23 cellular contexts compared by ENCODE assay signal in the genomic region with DNA sequence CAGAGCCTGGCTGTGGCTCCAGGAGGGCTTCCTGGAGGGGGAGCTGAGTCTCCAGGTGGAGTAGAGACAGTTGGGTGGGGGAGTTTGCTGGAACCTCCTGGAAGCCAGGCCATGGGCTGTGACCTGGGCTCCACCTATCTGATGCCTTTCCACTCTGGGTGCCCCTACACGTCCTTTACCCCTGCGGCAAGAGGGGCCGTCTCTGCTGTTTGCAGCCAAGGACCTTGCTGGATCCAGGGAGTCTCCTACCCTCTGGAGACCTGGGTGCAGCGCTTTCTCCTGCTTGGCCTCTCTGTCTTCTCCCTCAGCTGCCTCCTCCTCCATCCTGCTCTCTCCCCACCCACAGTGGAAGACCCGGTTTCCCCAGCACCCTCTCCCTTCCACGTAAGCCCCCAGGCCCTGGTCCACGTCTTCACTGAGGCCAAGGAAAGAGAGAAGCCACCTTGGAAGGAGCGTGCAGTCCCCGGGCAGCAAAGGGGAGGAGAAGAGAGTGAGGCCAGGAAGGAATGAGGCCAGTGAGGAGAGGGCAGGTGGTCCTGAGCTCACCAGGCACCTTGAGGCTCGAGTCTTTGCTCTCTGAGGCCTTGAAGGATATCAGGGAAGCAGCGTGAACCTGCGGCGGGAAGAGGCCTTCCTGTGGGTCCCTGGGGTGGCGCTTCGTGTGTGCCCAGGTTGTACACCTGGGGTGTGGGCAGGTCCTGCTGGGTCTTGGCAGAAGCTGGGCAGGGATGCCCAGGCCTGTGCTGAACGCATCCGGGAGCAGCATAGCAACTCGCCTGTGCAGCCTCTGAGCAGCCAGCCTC.
DNase-seq lines count a peak whose midpoint lies in the region; ATAC-seq and TF ChIP-seq lines count a peak whose summit lies in the region.
"Had no signal": no experiment of that assay in that cellular context is flagged by ENCODE, and none has a peak within 500 bp of the region (broad histone marks: within the 10 kb centered on the region; RNA-seq: fewer than 3 reads in every experiment).

No MANE protein-coding gene starts in this region.

- CTCF ChIA-PET in naive thymus-derived CD4-positive, alpha-beta T cell (lab: Charles Lee): no interaction called here

- peak; percentile 23 for DNase-seq in H9
- DNase-seq in chondrocyte (ENCODE audit: low spot score): peak; percentile 86
- peak in 1 of 9 donors; percentile 8 for DNase-seq in naive thymus-derived CD4-positive, alpha-beta T cell
- peak; percentile 53 for DNase-seq in type B pancreatic cell (ENCODE audit: extremely low spot score, unreplicated experiment)
- no peak for DNase-seq in T-helper 2 cell treated with Interferon-gamma antibody and Interleukin-4, amounts not matched to agents 5 μg/mL and 100 μg/mL, for 36 hours (ENCODE audit: low spot score)
- DNase-seq in tibial nerve (ENCODE audit: low spot score in 2 of 2): no peak
- DNase-seq: activated CD8-positive, alpha-beta T cell treated with anti-CD3 and anti-CD28 coated beads, Interleukin-2, amount 10 ng/mL, durations not matched to agents 7 days and 5 days; activated naive CD4-positive, alpha-beta T cell; Kasumi-1; left ventricle myocardium superior; MV-4-11; stimulated activated CD4-positive, alpha-beta T cell treated with anti-CD3 and anti-CD28 coated beads, Interleukin-15, amount 100 ng/mL, for 24 hours; stimulated activated naive CD4-positive, alpha-beta T cell; T-helper 17 cell had no signal

- H3K4me2 ChIP-seq in H9 (ENCODE audit: insufficient read depth, insufficient read length, low read length): no peak overlapping the region

- peaks cover 0 to 3% of the 10 kb centered on the region in 2 experiments; a peak in 2 of 5 replicates for H3K9me3 Mint-ChIP-seq in H9
- H3K9me3 Mint-ChIP-seq in chondrocyte (ENCODE audit: low read depth): no peaks in the 10 kb centered on the region
- peaks cover 0 to 1% (median 0%) of the 10 kb centered on the region in 11 donors for H3K9me3 Mint-ChIP-seq in naive thymus-derived CD4-positive, alpha-beta T cell
- H3K9me3 Mint-ChIP-seq in type B pancreatic cell: no peaks in the 10 kb centered on the region
- H3K9me3 Mint-ChIP-seq in T-helper 2 cell treated with Interferon-gamma antibody and Interleukin-4, amounts not matched to agents 5 μg/mL and 100 μg/mL, for 36 hours: no peaks in the 10 kb centered on the region
- H3K9me3 Mint-ChIP-seq: activated T-cell treated with anti-CD3 and anti-CD28 coated beads, Interleukin-2, amount 50 U/mL, for 24 hours; nephron had no signal

- no peak overlapping the region for H3K4me3 ChIP-seq in naive thymus-derived CD4-positive, alpha-beta T cell (ENCODE audit: low read length)
- no peak overlapping the region for H3K4me3 ChIP-seq in tibial nerve
- H3K4me3 ChIP-seq: adrenal gland, body of pancreas, SK-N-MC, thoracic aorta had no signal

- H3K18ac ChIP-seq in H9 (ENCODE audit: insufficient read length, low read depth, low read length): no peak overlapping the region

- POLR2A ChIA-PET in naive thymus-derived CD4-positive, alpha-beta T cell (lab: Charles Lee): no interaction called here

- TF ChIP-seq CTCF in H9 (conservative IDR thresholded peaks at IDR 0.05) (no peak), chondrocyte (IDR thresholded peaks at IDR 0.05) (no peak), type B pancreatic cell (conservative IDR thresholded peaks at IDR 0.05) (no peak), tibial nerve (IDR thresholded peaks at IDR 0.05) (no peak)

- no peaks in the 10 kb centered on the region for H4K20me1 ChIP-seq in H9 (ENCODE audit: control insufficient read depth, insufficient read depth, insufficient read length)

- H4K5ac ChIP-seq in H9 (ENCODE audit: insufficient read length, low read depth, low read length): no peak overlapping the region

- no peak for TF ChIP-seq POLR2A in tibial nerve (IDR thresholded peaks at IDR 0.05)

- intact Hi-C loops in naive thymus-derived CD4-positive, alpha-beta T cell (cut with micrococcal nuclease): no loop called here

- no peaks in the 10 kb centered on the region for H3K36me3 ChIP-seq in naive thymus-derived CD4-positive, alpha-beta T cell (ENCODE audit: control insufficient read depth in 2 of 3, insufficient read depth in 3 of 3, low read length in 3 of 3)
- no peaks in the 10 kb centered on the region for H3K36me3 ChIP-seq in tibial nerve
- H3K36me3 ChIP-seq: adrenal gland, thoracic aorta had no signal

- no peak overlapping the region for H2BK120ac ChIP-seq in H9 (ENCODE audit: low read depth, low read length, poor library complexity, severe bottlenecking)

- no peaks in the 10 kb centered on the region for H3K79me1 ChIP-seq in H9 (ENCODE audit: insufficient read depth, low read depth, low read length, poor library complexity, severe bottlenecking)

- H3K4me1 ChIP-seq in H9 (ENCODE audit: insufficient read depth, low read length) (no peaks in the 10 kb centered on the region), tibial nerve (no peaks in the 10 kb centered on the region)
- H3K4me1 ChIP-seq in naive thymus-derived CD4-positive, alpha-beta T cell (ENCODE audit: control insufficient read depth in 2 of 2, insufficient read depth in 2 of 2, low read length in 2 of 2): no peaks in the 10 kb centered on the region
- H3K4me1 ChIP-seq: adrenal gland, body of pancreas had no signal

- no peak overlapping the region for H2BK15ac ChIP-seq in H9 (ENCODE audit: low read depth, low read length)

- H3K27me3 Mint-ChIP-seq in H9 (ENCODE audit: low read depth): peaks cover 9% of the 10 kb centered on the region
- H3K27me3 Mint-ChIP-seq in chondrocyte (ENCODE audit: low read depth): peaks cover 5% of the 10 kb centered on the region
- peaks cover 0 to 8% (median 0%) of the 10 kb centered on the region in 5 donors for H3K27me3 Mint-ChIP-seq in naive thymus-derived CD4-positive, alpha-beta T cell
- H3K27me3 Mint-ChIP-seq in type B pancreatic cell: no peaks in the 10 kb centered on the region
- no peaks in the 10 kb centered on the region for H3K27me3 Mint-ChIP-seq in T-helper 2 cell treated with Interferon-gamma antibody and Interleukin-4, amounts not matched to agents 5 μg/mL and 100 μg/mL, for 36 hours (ENCODE audit: low read depth)
- H3K27me3 Mint-ChIP-seq: activated T-cell treated with anti-CD3 and anti-CD28 coated beads, Interleukin-2, amount 50 U/mL, for 24 hours had no signal

- H3K14ac ChIP-seq in H9 (ENCODE audit: insufficient read depth, low read length): no peak overlapping the region; the same call in 1 of the 2 replicates

- no peak overlapping the region for H2AK5ac ChIP-seq in H9 (ENCODE audit: insufficient read length, low read length)

- H2BK20ac ChIP-seq in H9 (ENCODE audit: low read depth, low read length, poor library complexity, severe bottlenecking): no peak overlapping the region

- no peak overlapping the region for H3K9ac ChIP-seq in H9 (ENCODE audit: extremely low read depth, insufficient read length, low read length)

- no peaks in the 10 kb centered on the region for H3K9me3 ChIP-seq in H9 (ENCODE audit: control insufficient read depth, low read depth, low read length)
- H3K9me3 ChIP-seq in naive thymus-derived CD4-positive, alpha-beta T cell (ENCODE audit: control insufficient read depth in 2 of 3, low read length in 3 of 3): peaks cover 0 to 4% (median 0%) of the 10 kb centered on the region in 3 experiments
- H3K9me3 ChIP-seq in tibial nerve: peaks cover 0 to 4% (median 0%) of the 10 kb centered on the region in 4 donors
- H3K9me3 ChIP-seq: adrenal gland, body of pancreas, thoracic aorta had no signal

- H3K27me3 ChIP-seq in H9 (ENCODE audit: insufficient read depth, low read length) (no peaks in the 10 kb centered on the region), tibial nerve (no peaks in the 10 kb centered on the region)
- H3K27me3 ChIP-seq in naive thymus-derived CD4-positive, alpha-beta T cell (ENCODE audit: control insufficient read depth in 2 of 2, insufficient read depth in 2 of 2, low read length in 2 of 2): no peaks in the 10 kb centered on the region
- H3K27me3 ChIP-seq: adrenal gland, body of pancreas had no signal

- H3K36me3 Mint-ChIP-seq in H9 (ENCODE audit: insufficient read depth in 1 of 3, low read depth in 3 of 3): no peaks in the 10 kb centered on the region; a peak in 1 of 7 replicates
- no peaks in the 10 kb centered on the region for H3K36me3 Mint-ChIP-seq in chondrocyte (ENCODE audit: low read depth)
- H3K36me3 Mint-ChIP-seq in naive thymus-derived CD4-positive, alpha-beta T cell: no peaks in the 10 kb centered on the region
- H3K36me3 Mint-ChIP-seq in type B pancreatic cell: no peaks in the 10 kb centered on the region
- no peaks in the 10 kb centered on the region for H3K36me3 Mint-ChIP-seq in T-helper 2 cell treated with Interferon-gamma antibody and Interleukin-4, amounts not matched to agents 5 μg/mL and 100 μg/mL, for 36 hours (ENCODE audit: low read depth)
- H3K36me3 Mint-ChIP-seq: CD14-positive monocyte had no signal

- H3K27ac Mint-ChIP-seq in H9 (no peak overlapping the region; a peak in 1 of 7 replicates), chondrocyte (ENCODE audit: unreplicated experiment) (no peak overlapping the region), type B pancreatic cell (no peak overlapping the region)
- no peak overlapping the region for H3K27ac Mint-ChIP-seq in naive thymus-derived CD4-positive, alpha-beta T cell
- H3K27ac Mint-ChIP-seq in T-helper 2 cell treated with Interferon-gamma antibody and Interleukin-4, amounts not matched to agents 5 μg/mL and 100 μg/mL, for 36 hours: no peak overlapping the region
- H3K27ac Mint-ChIP-seq: activated CD8-positive, alpha-beta T cell treated with anti-CD3 and anti-CD28 coated beads, Interleukin-2, amount 10 ng/mL, durations not matched to agents 7 days and 5 days; activated T-cell treated with anti-CD3 and anti-CD28 coated beads, Interleukin-2, amount 50 U/mL, for 24 hours; T-helper 17 cell had no signal

- H3K4me3 Mint-ChIP-seq in H9 (no peak overlapping the region), chondrocyte (ENCODE audit: unreplicated experiment) (no peak overlapping the region), type B pancreatic cell (no peak overlapping the region)
- no peak overlapping the region for H3K4me3 Mint-ChIP-seq in naive thymus-derived CD4-positive, alpha-beta T cell
- no peak overlapping the region for H3K4me3 Mint-ChIP-seq in T-helper 2 cell treated with Interferon-gamma antibody and Interleukin-4, amounts not matched to agents 5 μg/mL and 100 μg/mL, for 36 hours
- H3K4me3 Mint-ChIP-seq: activated CD8-positive, alpha-beta T cell treated with anti-CD3 and anti-CD28 coated beads, Interleukin-2, amount 10 ng/mL, durations not matched to agents 7 days and 5 days; activated T-cell treated with anti-CD3 and anti-CD28 coated beads, Interleukin-2, amount 50 U/mL, for 24 hours; CD14-positive monocyte; nephron; T-helper 17 cell had no signal

- no peak overlapping the region for H2BK5ac ChIP-seq in H9 (ENCODE audit: insufficient read length, low read length)

- peaks cover 19% of the 10 kb centered on the region in 2 experiments for H3K4me1 Mint-ChIP-seq in H9
- no peaks in the 10 kb centered on the region for H3K4me1 Mint-ChIP-seq in chondrocyte (ENCODE audit: low read depth)
- H3K4me1 Mint-ChIP-seq in naive thymus-derived CD4-positive, alpha-beta T cell: no peaks in the 10 kb centered on the region
- H3K4me1 Mint-ChIP-seq in type B pancreatic cell (ENCODE audit: unreplicated experiment): peaks cover 9% of the 10 kb centered on the region
- no peaks in the 10 kb centered on the region for H3K4me1 Mint-ChIP-seq in T-helper 2 cell treated with Interferon-gamma antibody and Interleukin-4, amounts not matched to agents 5 μg/mL and 100 μg/mL, for 36 hours (ENCODE audit: low read depth)
- H3K4me1 Mint-ChIP-seq: CD14-positive monocyte, T-helper 17 cell had no signal

- no peak overlapping the region for H3K56ac ChIP-seq in H9 (ENCODE audit: insufficient read length, low read depth, low read length)

- WGBS in H9 (ENCODE audit: extremely low coverage, insufficient read length, low lambda C conversion rate): no CpG with 5 or more reads among the region's 18 CpGs
- WGBS in tibial nerve, 2 donors: 88 to 91% methylated on average over 15 to 17 of the region's 18 CpGs

- H3K79me2 ChIP-seq in H9 (ENCODE audit: insufficient read depth, low read length): no peaks in the 10 kb centered on the region

- H3K23ac ChIP-seq in H9 (ENCODE audit: insufficient read length, low read depth, low read length): no peak overlapping the region

- H3K27ac ChIP-seq in H9 (ENCODE audit: insufficient read length, low read depth, low read length) (no peak overlapping the region), tibial nerve (no peak overlapping the region)
- H3K27ac ChIP-seq in naive thymus-derived CD4-positive, alpha-beta T cell (ENCODE audit: low read depth, low read length): no peak overlapping the region
- H3K27ac ChIP-seq: adrenal gland, body of pancreas, RWPE1, SK-N-MC, thoracic aorta had no signal

- H3K4ac ChIP-seq in H9 (ENCODE audit: low read depth, low read length): no peak overlapping the region

- no peak overlapping the region for H2AFZ ChIP-seq in H9 (ENCODE audit: low read length)

- H3K23me2 ChIP-seq in H9 (ENCODE audit: insufficient read length, low read depth, low read length, poor library complexity, severe bottlenecking): no peaks in the 10 kb centered on the region

- no peak overlapping the region for H3T11ph ChIP-seq in H9 (ENCODE audit: low read length)

- peak; percentile 15 for ATAC-seq in naive thymus-derived CD4-positive, alpha-beta T cell
- no peak for ATAC-seq in GM19328 (IDR thresholded peaks at IDR 0.05; ENCODE audit: unreplicated experiment)
- ATAC-seq: activated CD8-positive, alpha-beta T cell treated with anti-CD3 and anti-CD28 coated beads, Interleukin-2, amount 10 ng/mL, durations not matched to agents 7 days and 5 days; body of pancreas; left ventricle myocardium superior; T-helper 17 cell had no signal

- no peak overlapping the region for H4K8ac ChIP-seq in H9 (replicated peaks; ENCODE audit: insufficient read length, low read depth, low read length)

- no peak for TF ChIP-seq EP300 in tibial nerve (IDR thresholded peaks at IDR 0.05)

- no peak overlapping the region for H2BK12ac ChIP-seq in H9 (ENCODE audit: insufficient read length, low read depth, low read length)

- no peak overlapping the region for H4K91ac ChIP-seq in H9 (ENCODE audit: insufficient read length, low read depth, low read length)

Comparison
In these comparisons a context has a peak if more than half of its experiments do, and no peak if none do; other contexts are left out.
1. DNase-seq: peak in H9 (single experiment), chondrocyte (single experiment) and type B pancreatic cell (single experiment); none in T-helper 2 cell treated with Interferon-gamma antibody and Interleukin-4, amounts not matched to agents 5 μg/mL and 100 μg/mL, for 36 hours (single experiment) and tibial nerve (0 of 2).